11 cellular contexts compared by ENCODE assay signal in the genomic region with DNA sequence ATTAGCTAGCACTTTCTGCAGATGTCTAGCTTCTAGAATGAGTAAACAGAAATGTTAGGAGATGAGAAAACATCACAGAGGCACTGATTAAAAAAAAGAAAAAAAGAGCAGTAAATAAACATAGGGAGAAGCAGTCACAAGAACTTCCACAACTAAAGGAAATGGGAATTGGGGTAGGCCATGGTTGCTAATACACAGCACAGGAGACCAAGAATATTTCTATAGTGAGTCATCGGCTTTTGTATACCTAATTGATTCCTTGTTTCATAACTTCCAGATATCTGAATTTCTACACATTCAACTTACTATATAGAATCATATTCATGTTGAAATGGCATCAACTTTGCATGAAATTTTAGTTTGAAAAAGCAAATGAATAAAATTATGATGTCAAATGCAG. TPM values are rescaled to one million over a fixed set of nuclear protein-coding genes. Genes with fewer than 3 reads are reported as not detected.
A peak's percentile ranks its signal among the peaks of the same experiment; 100 is the strongest.
DNase-seq lines count a peak whose midpoint lies in the region; TF ChIP-seq lines count a peak whose summit lies in the region.
"Had no signal": no experiment of that assay in that cellular context is flagged by ENCODE, and none has a peak within 500 bp of the region (broad histone marks: within the 10 kb centered on the region; RNA-seq: fewer than 3 reads in every experiment).

No MANE protein-coding gene starts in this region.

- peak overlapping the region; percentile 45; the same call in 1 of the 2 replicates for H3K27ac ChIP-seq in GM23248

- H3K4me3 ChIP-seq in GM23248 (no peak overlapping the region), adipocyte (ENCODE audit: low read length) (no peak overlapping the region), skeletal muscle satellite cell (ENCODE audit: low read length) (no peak overlapping the region)
- H3K4me3 ChIP-seq: HAP-1 had no signal

- intact Hi-C loops in cardiac septum (cut with DNase I), result no loop called here

- H3K4me1 Mint-ChIP-seq in glutamatergic neuron (ENCODE audit: low read depth, unreplicated experiment), result no peaks in the 10 kb centered on the region

- H3K36me3 ChIP-seq in GM23248 (ENCODE audit: low read depth) (no peaks in the 10 kb centered on the region), adipocyte (ENCODE audit: control insufficient read depth, insufficient read depth, low read length, severe bottlenecking) (no peaks in the 10 kb centered on the region), skeletal muscle satellite cell (ENCODE audit: insufficient read depth, low read length) (no peaks in the 10 kb centered on the region)
- H3K36me3 ChIP-seq: HAP-1 had no signal

- no peak for TF ChIP-seq CTCF in glutamatergic neuron (IDR thresholded peaks at IDR 0.05; ENCODE audit: partially characterized antibody, unreplicated experiment)

- H4K20me1 ChIP-seq in GM23248 (ENCODE audit: insufficient read depth), result no peaks in the 10 kb centered on the region

- H3K4me2 ChIP-seq in GM23248 (ENCODE audit: unreplicated experiment), result peak overlapping the region; percentile 43
- H3K4me2 ChIP-seq in skeletal muscle satellite cell (ENCODE audit: low read length), result peak overlapping the region; percentile 12

- H3K4me1 ChIP-seq in GM23248 (ENCODE audit: insufficient read depth) (peaks cover 15% of the 10 kb centered on the region), adipocyte (ENCODE audit: control insufficient read depth, insufficient read depth, low read length) (peaks cover 10% of the 10 kb centered on the region), skeletal muscle satellite cell (ENCODE audit: control insufficient read depth, insufficient read depth, low read length) (peaks cover 14% of the 10 kb centered on the region)

- no peaks in the 10 kb centered on the region for H3K79me2 ChIP-seq in GM23248 (ENCODE audit: insufficient read depth)

- DNase-seq in GM23248 (peak; percentile 79), adipocyte (ENCODE audit: low read depth) (peak; percentile 77), foreskin melanocyte (peak; percentile 35), SHP77 treated with DMSO at 0.1 percent for 48 hours (lab: John Stamatoyannopoulos, UW) (no peak), cardiac septum (ENCODE audit: low spot score) (no peak), SIG-M5 treated with dmso at 0.1 percent for 504 hours (lab: John Stamatoyannopoulos, UW; ENCODE audit: unreplicated experiment) (no peak), glutamatergic neuron (no peak)
- DNase-seq: activated B cell treated with CpG ODN at 0.5 μM for 24 hours, RPMI8226 had no signal

- no peak overlapping the region for H3K27ac Mint-ChIP-seq in glutamatergic neuron (ENCODE audit: unreplicated experiment)
- H3K27ac Mint-ChIP-seq: activated B cell treated with CpG ODN at 0.5 μM for 24 hours had no signal

- H3K4me3 Mint-ChIP-seq in glutamatergic neuron (ENCODE audit: unreplicated experiment), result no peak overlapping the region
- H3K4me3 Mint-ChIP-seq: activated B cell treated with CpG ODN at 0.5 μM for 24 hours had no signal

- 0 out of 2 replicates have a peak, but pooled peaks cover 9% of the 10 kb centered on the region for H3F3A ChIP-seq in GM23248 (ENCODE audit: insufficient read depth)

- 3 to 14% methylated on average over 1 of the region's 1 CpG for WGBS in GM23248 (ENCODE audit: low coverage in 1 of 2, low lambda C conversion rate in 2 of 2, missing lambda C conversion rate in 2 of 2), 2 experiments

- in situ Hi-C loops in GM23248 (cut with MboI), result no loop called here

- H3K9ac ChIP-seq in GM23248 (no peak overlapping the region), adipocyte (ENCODE audit: low read length) (no peak overlapping the region), skeletal muscle satellite cell (ENCODE audit: low read depth, low read length) (no peak overlapping the region)

- H2AFZ ChIP-seq in GM23248, result no peak overlapping the region

- no peaks in the 10 kb centered on the region for H3K9me2 ChIP-seq in GM23248 (ENCODE audit: insufficient read depth)

- H3K27me3 Mint-ChIP-seq in glutamatergic neuron (ENCODE audit: unreplicated experiment), result no peaks in the 10 kb centered on the region
- H3K27me3 Mint-ChIP-seq: activated B cell treated with CpG ODN at 0.5 μM for 24 hours had no signal

- no peaks in the 10 kb centered on the region for H3K36me3 Mint-ChIP-seq in glutamatergic neuron (ENCODE audit: unreplicated experiment)

- no peaks in the 10 kb centered on the region for H3K9me3 ChIP-seq in GM23248 (ENCODE audit: low read depth)
- H3K9me3 ChIP-seq in adipocyte (ENCODE audit: control insufficient read depth, low read length), result no peaks in the 10 kb centered on the region
- no peaks in the 10 kb centered on the region for H3K9me3 ChIP-seq in skeletal muscle satellite cell (replicated peaks; ENCODE audit: low read length)
- H3K9me3 ChIP-seq: HAP-1 had no signal

- H3K27me3 ChIP-seq in GM23248 (replicated peaks; ENCODE audit: insufficient read depth), result no peaks in the 10 kb centered on the region
- no peaks in the 10 kb centered on the region for H3K27me3 ChIP-seq in adipocyte (replicated peaks; ENCODE audit: control insufficient read depth, insufficient read depth, low read length)
- H3K27me3 ChIP-seq in skeletal muscle satellite cell (ENCODE audit: control insufficient read depth, insufficient read depth, low read length), result no peaks in the 10 kb centered on the region

- H3K9me3 Mint-ChIP-seq in glutamatergic neuron (ENCODE audit: unreplicated experiment), result no peaks in the 10 kb centered on the region
- H3K9me3 Mint-ChIP-seq: activated B cell treated with CpG ODN at 0.5 μM for 24 hours had no signal

RNA-seq across cellular contexts. Expression of a gene that starts 47.3 kb away (rescaled TPM):
- 58.6 and 63.5 TPM in 2 replicates for total RNA-seq in GM23248 (2014; rRNA removed; shearing (Covaris generic))
- polyA plus RNA-seq in GM23248 (2016; fragmentation: Nextera tagmentation; extraction: Ambion mirVana), result 46.3 and 53.6 TPM in 2 replicates
- 31.5 and 40.8 TPM in 2 replicates for total RNA-seq in skeletal muscle satellite cell (2012; rRNA removed)
- 57.3 TPM for total RNA-seq in cardiac septum
- total RNA-seq in glutamatergic neuron (ENCODE audit: unreplicated experiment), result 140 TPM

Comparison
In these comparisons a context has a peak if more than half of its experiments do, and no peak if none do; other contexts are left out.
1. DNase-seq: peak in GM23248 (single experiment), adipocyte (single experiment) and foreskin melanocyte (single experiment); none in SHP77 treated with DMSO at 0.1 percent for 48 hours (single experiment), cardiac septum (single experiment), SIG-M5 treated with dmso at 0.1 percent for 504 hours (single experiment) and glutamatergic neuron (single experiment).